29 cellular contexts compared by ENCODE assay signal in the genomic region with DNA sequence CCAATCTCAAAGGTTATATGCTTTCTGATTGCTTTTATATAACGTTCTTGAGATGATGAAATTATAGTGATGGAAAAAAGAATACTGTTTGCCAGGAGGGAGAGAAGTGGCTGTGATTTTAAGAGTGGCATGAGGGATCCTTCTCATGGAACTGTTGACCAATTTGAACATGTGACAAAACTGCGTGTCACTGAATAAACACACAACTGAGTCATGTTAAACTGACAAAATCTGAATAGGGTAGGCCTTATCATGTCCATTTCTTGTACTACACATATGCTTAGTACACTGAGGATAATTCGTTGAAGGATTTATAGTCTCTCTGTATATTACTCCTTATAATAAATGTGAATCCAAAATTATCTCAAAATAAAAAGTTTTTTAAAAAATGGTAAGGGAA. TPM values are rescaled to one million over a fixed set of nuclear protein-coding genes. Genes with fewer than 3 reads are reported as not detected.
DNase-seq lines count a peak whose midpoint lies in the region; ATAC-seq, FAIRE-seq and TF ChIP-seq lines count a peak whose summit lies in the region.
"Had no signal": no experiment of that assay in that cellular context is flagged by ENCODE, and none has a peak within 500 bp of the region (broad histone marks: within the 10 kb centered on the region; RNA-seq: fewer than 3 reads in every experiment).

No MANE protein-coding gene starts in this region.

- DNase-seq in K562 (ENCODE audit: extremely low read depth in 1 of 4, low spot score in 3 of 4) (no peak), testis (no peak), NCI-H1694 (lab: John Stamatoyannopoulos, UW) (no peak), dorsolateral prefrontal cortex (no peak)
- DNase-seq: activated CD4-positive, alpha-beta T cell treated with anti-CD3 and anti-CD28 coated beads, Interleukin-2, amount 50 U/mL, for 48 hours; activated gamma-delta T cell; adrenal gland; CD8-positive, alpha-beta T cell; cortex of kidney; heart right ventricle; left ventricle myocardium inferior; mucosa of descending colon; NCI-H1105; NCI-H2081 treated with DMSO at 0.1 percent for 48 hours; NCI-H510A; NK-92 treated with Interleukin-12 subunit alpha and Interleukin-12 subunit beta, amount 100 ng/mL, for 24 hours; upper lobe of right lung had no signal

- BruUV-seq in K562 (replicated peaks; lab: Mats Ljungman, UMichigan), result no TSS peak

- H3K4me3 ChIP-seq in K562 (no peak overlapping the region), testis (no peak overlapping the region), dorsolateral prefrontal cortex (no peak overlapping the region)
- H3K4me3 ChIP-seq: adrenal gland, heart right ventricle, left ventricle myocardium inferior, mucosa of descending colon, SK-N-MC, upper lobe of right lung had no signal

- peak overlapping the region; percentile 16 to 79 (median 69) for H3K27ac Mint-ChIP-seq in nephron
- no peak overlapping the region for H3K27ac Mint-ChIP-seq in stimulated activated memory B cell treated with anti-CD40 and anti-IgM and Interleukin-4, amounts not matched to agents 10 μg/mL and 1 μg/mL and 100 μg/mL, for 72 hours
- H3K27ac Mint-ChIP-seq: CD8-positive, alpha-beta T cell; T-helper 2 cell treated with Interferon-gamma antibody and Interleukin-4, amounts not matched to agents 5 μg/mL and 100 μg/mL, for 36 hours; WTC11 had no signal

- no peak overlapping the region for H3K9ac ChIP-seq in K562 (ENCODE audit: insufficient read depth in 1 of 2, low read depth in 2 of 2, low read length in 2 of 2)

- H3K27ac ChIP-seq in K562 (ENCODE audit: extremely low read depth, low read depth, low read length) (no peak overlapping the region), testis (no peak overlapping the region), dorsolateral prefrontal cortex (no peak overlapping the region)
- H3K27ac ChIP-seq: adrenal gland, heart right ventricle, left ventricle myocardium inferior, SK-N-MC, upper lobe of right lung had no signal

- no peaks in the 10 kb centered on the region for H3K27me3 Mint-ChIP-seq in nephron (ENCODE audit: low read depth)
- no peaks in the 10 kb centered on the region for H3K27me3 Mint-ChIP-seq in stimulated activated memory B cell treated with anti-CD40 and anti-IgM and Interleukin-4, amounts not matched to agents 10 μg/mL and 1 μg/mL and 100 μg/mL, for 72 hours

- TF ChIP-seq EP300 in K562 (IDR thresholded peaks at IDR 0.05; ENCODE audit: low read length), result no peak

- WGBS in K562 (ENCODE audit: insufficient coverage, low coverage, missing lambda C conversion rate), result 7% methylated on average over 3 of the region's 3 CpGs
- WGBS in testis, 2 donors, result 81 to 92% methylated on average over 3 of the region's 3 CpGs

- no peak overlapping the region for H3K4me2 ChIP-seq in K562 (ENCODE audit: insufficient read depth, low read length)

- H3K9me1 ChIP-seq in K562 (ENCODE audit: control insufficient read depth, insufficient read depth, low read length), result no peaks in the 10 kb centered on the region

- TF ChIP-seq CTCF in K562 (IDR thresholded peaks at IDR 0.05 in 2 of 3, conservative IDR thresholded peaks at IDR 0.05 in 1 of 3; ENCODE audit: insufficient read depth in 2 of 3, low read depth in 1 of 3, low read length in 3 of 3) (no peak), nephron (IDR thresholded peaks at IDR 0.05; ENCODE audit: unreplicated experiment in 3 of 3) (no peak), testis (IDR thresholded peaks at IDR 0.05) (no peak), dorsolateral prefrontal cortex (IDR thresholded peaks at IDR 0.05 in 54 of 56, conservative IDR thresholded peaks at IDR 0.05 in 2 of 56; ENCODE audit: low read depth in 1 of 56, partially characterized antibody in 56 of 56) (no peak)

- no peaks in the 10 kb centered on the region for H3K4me1 Mint-ChIP-seq in nephron
- no peaks in the 10 kb centered on the region for H3K4me1 Mint-ChIP-seq in stimulated activated memory B cell treated with anti-CD40 and anti-IgM and Interleukin-4, amounts not matched to agents 10 μg/mL and 1 μg/mL and 100 μg/mL, for 72 hours
- H3K4me1 Mint-ChIP-seq: WTC11 had no signal

- no peak for TF ChIP-seq RAD21 in K562 (CRISPR knock-in tag; conservative IDR thresholded peaks at IDR 0.05 in 1 of 2, IDR thresholded peaks at IDR 0.05 in 1 of 2)

- ATAC-seq in GM18907 (IDR thresholded peaks at IDR 0.05; ENCODE audit: unreplicated experiment), result peak; percentile 5
- peak; percentile 21 for ATAC-seq in HG03097 (IDR thresholded peaks at IDR 0.05; ENCODE audit: low FRiP score, unreplicated experiment)
- ATAC-seq in K562, result no peak
- no peak for ATAC-seq in stimulated activated memory B cell treated with anti-CD40 and anti-IgM and Interleukin-4, amounts not matched to agents 10 μg/mL and 1 μg/mL and 100 μg/mL, for 72 hours
- ATAC-seq: CD8-positive, alpha-beta T cell; heart right ventricle; mucosa of descending colon; upper lobe of right lung; WTC11 had no signal

- no peak for TF ChIP-seq POLR2A in K562 (conservative IDR thresholded peaks at IDR 0.05)
- no peak for TF ChIP-seq POLR2A in testis (IDR thresholded peaks at IDR 0.05)

- no peaks in the 10 kb centered on the region; a peak in 1 of 5 replicates for H3K27me3 ChIP-seq in K562 (ENCODE audit: control insufficient read depth in 2 of 2, insufficient read depth in 2 of 2, low read length in 2 of 2)
- no peaks in the 10 kb centered on the region for H3K27me3 ChIP-seq in testis
- H3K27me3 ChIP-seq in dorsolateral prefrontal cortex, result no peaks in the 10 kb centered on the region
- H3K27me3 ChIP-seq: adrenal gland, heart right ventricle, upper lobe of right lung had no signal

- intact Hi-C loops in K562 (cut with micrococcal nuclease), result no loop called here
- intact Hi-C loops in testis (cut with DNase I; ENCODE audit: low total_unique reads), result no loop called here
- intact Hi-C loops in dorsolateral prefrontal cortex (cut with DNase I), result no loop called here

- CTCF ChIA-PET in K562 (lab: Yijun Ruan, JAX; ENCODE audit: low intra/inter-chr PET ratio), result no interaction called here

- H3K4me1 ChIP-seq in K562 (replicated peaks in 1 of 2; ENCODE audit: control insufficient read depth in 2 of 2, insufficient read depth in 2 of 2, low read length in 2 of 2) (no peaks in the 10 kb centered on the region), testis (no peaks in the 10 kb centered on the region)
- H3K4me1 ChIP-seq: adrenal gland, heart right ventricle, left ventricle myocardium inferior, upper lobe of right lung had no signal

- H2AFZ ChIP-seq in K562 (ENCODE audit: low read depth, low read length), result no peak overlapping the region

- H3K79me2 ChIP-seq in K562 (ENCODE audit: control insufficient read depth, insufficient read depth, low read length), result no peaks in the 10 kb centered on the region

- in situ Hi-C loops in K562 (cut with MboI), result no loop called here

- H3K9me3 ChIP-seq in K562 (replicated peaks; ENCODE audit: control insufficient read depth, insufficient read depth, low read depth, low read length) (no peaks in the 10 kb centered on the region), testis (no peaks in the 10 kb centered on the region)
- H3K9me3 ChIP-seq: adrenal gland, mucosa of descending colon, upper lobe of right lung had no signal

- no peaks in the 10 kb centered on the region for H4K20me1 ChIP-seq in K562 (replicated peaks; ENCODE audit: control insufficient read depth, insufficient read depth, low read length)

- H3K36me3 Mint-ChIP-seq in nephron (ENCODE audit: low read depth), result peaks cover 4% of the 10 kb centered on the region
- H3K36me3 Mint-ChIP-seq in stimulated activated memory B cell treated with anti-CD40 and anti-IgM and Interleukin-4, amounts not matched to agents 10 μg/mL and 1 μg/mL and 100 μg/mL, for 72 hours, result no peaks in the 10 kb centered on the region
- H3K36me3 Mint-ChIP-seq: CD8-positive, alpha-beta T cell; WTC11 had no signal

- H3K9me3 Mint-ChIP-seq in nephron, result peaks cover 16% of the 10 kb centered on the region
- peaks cover 5% of the 10 kb centered on the region for H3K9me3 Mint-ChIP-seq in stimulated activated memory B cell treated with anti-CD40 and anti-IgM and Interleukin-4, amounts not matched to agents 10 μg/mL and 1 μg/mL and 100 μg/mL, for 72 hours
- H3K9me3 Mint-ChIP-seq: T-helper 2 cell treated with Interferon-gamma antibody and Interleukin-4, amounts not matched to agents 5 μg/mL and 100 μg/mL, for 36 hours had no signal

- H3K4me3 Mint-ChIP-seq in nephron, result no peak overlapping the region
- H3K4me3 Mint-ChIP-seq in stimulated activated memory B cell treated with anti-CD40 and anti-IgM and Interleukin-4, amounts not matched to agents 10 μg/mL and 1 μg/mL and 100 μg/mL, for 72 hours, result no peak overlapping the region
- H3K4me3 Mint-ChIP-seq: CD8-positive, alpha-beta T cell; T-helper 2 cell treated with Interferon-gamma antibody and Interleukin-4, amounts not matched to agents 5 μg/mL and 100 μg/mL, for 36 hours; WTC11 had no signal

- FAIRE-seq in K562 (lab: Jason Lieb, UNC), result no peak
- FAIRE-seq: endometrium, H54 had no signal

- H3K36me3 ChIP-seq in K562 (ENCODE audit: control insufficient read depth, insufficient read depth, low read length) (no peaks in the 10 kb centered on the region), testis (ENCODE audit: low read depth, missing control alignments) (no peaks in the 10 kb centered on the region)
- H3K36me3 ChIP-seq: adrenal gland, heart right ventricle, left ventricle myocardium inferior, upper lobe of right lung had no signal

- POLR2A ChIA-PET in K562 (lab: Yijun Ruan, JAX), result no interaction called here

RNA-seq across cellular contexts. Expression of gene HSPA4L, which starts 22.2 kb away (rescaled TPM):
- 11.5 and 22.5 TPM in 2 replicates for total RNA-seq in K562 (2011; cell fraction: chromatin; rRNA removed; ENCODE audit: low replicate concordance)
- 7.8 and 8.2 TPM in 2 replicates for total RNA-seq in K562 (2011; cell fraction: nucleolus; rRNA removed)
- 9.5 and 13.7 TPM in 2 replicates for total RNA-seq in K562 (2011; cell fraction: nucleoplasm; rRNA removed)
- total RNA-seq in K562 (2014; rRNA removed) (13.0 and 14.3 TPM in 2 replicates), K562 (2014; rRNA removed; fragmentation: Illumina TruSeq; extraction: Trizol) (35.8 and 37.0 TPM in 2 replicates), K562 (2015; rRNA removed; fragmentation: Illumina TruSeq; extraction: Trizol) (26.8 and 28.6 TPM in 2 replicates), K562 (2021) (28.9 and 33.9 TPM in 2 replicates), testis (100 to 1,000 TPM in 1 of 2 donors, 10 to 100 TPM in 1; 53.1 to 132 TPM), dorsolateral prefrontal cortex (100 to 1,000 TPM in 7 of 120 experiments, 10 to 100 TPM in 113; 22.6 to 133 (median 58.3) TPM)
- polyA plus RNA-seq in K562 (2011; rRNA removed) (10.9 and 15.4 TPM in 2 replicates), K562 (2014; fragmentation: Illumina TruSeq; extraction: Trizol) (23.4 and 31.8 TPM in 2 replicates), K562 (2014; fragmentation: Nextera tagmentation; extraction: Ambion mirVana) (10 to 100 TPM; 15.6 to 21.7 TPM), K562 (2014; rRNA removed) (12.3 and 14.6 TPM in 2 replicates), testis (ENCODE audit: insufficient read depth, low read depth, low replicate concordance) (151 TPM)
- polyA plus RNA-seq in K562 (2011; cell fraction: cytosol; rRNA removed), result 4.6 and 5.5 TPM in 2 replicates
- polyA plus RNA-seq in K562 (2011; cell fraction: nucleus; rRNA removed), result 3.5 and 3.6 TPM in 2 replicates
- polyA plus RNA-seq in K562 (2012), result 9.6 and 18.6 TPM in 2 replicates
- 32.8 and 34.1 TPM in 2 replicates for polyA minus RNA-seq in K562 (2011; rRNA and poly(A)+ RNA removed)
- 8.8 and 16.9 TPM in 2 replicates for polyA minus RNA-seq in K562 (2011; cell fraction: cytosol; rRNA and poly(A)+ RNA removed)
- polyA minus RNA-seq in K562 (2011; cell fraction: nucleus; rRNA and poly(A)+ RNA removed), result 9.8 and 15.9 TPM in 2 replicates
- total RNA-seq: CD8-positive, alpha-beta T cell had no signal

RNA-seq across cellular contexts. Expression of gene SLC25A31, which starts 29.7 kb away (rescaled TPM):
- not detected in 2 replicates for total RNA-seq in K562 (2011; cell fraction: chromatin; rRNA removed; ENCODE audit: low replicate concordance)
- not detected in 2 replicates for total RNA-seq in K562 (2011; cell fraction: nucleolus; rRNA removed)
- total RNA-seq in K562 (2011; cell fraction: nucleoplasm; rRNA removed), result not detected in 2 replicates
- total RNA-seq in K562 (2014; rRNA removed) (not detected in 2 replicates), K562 (2014; rRNA removed; fragmentation: Illumina TruSeq; extraction: Trizol) (not detected in 2 replicates), K562 (2015; rRNA removed; fragmentation: Illumina TruSeq; extraction: Trizol) (not detected in 2 replicates), K562 (2021) (not detected in 2 replicates), testis (10 to 100 TPM; 23.4 to 28.1 TPM), dorsolateral prefrontal cortex (under 1 TPM in 17 of 120 experiments, not detected in 103; 0.25 to 0.55 (median 0.37) TPM)
- polyA plus RNA-seq in K562 (2011; rRNA removed) (not detected in 2 replicates), K562 (2014; fragmentation: Illumina TruSeq; extraction: Trizol) (not detected in 2 replicates), K562 (2014; fragmentation: Nextera tagmentation; extraction: Ambion mirVana) (not detected), K562 (2014; rRNA removed) (0.07 TPM in 1 of 2 replicates, not detected in the other), testis (ENCODE audit: insufficient read depth, low read depth, low replicate concordance) (92.2 TPM)
- not detected in 2 replicates for polyA plus RNA-seq in K562 (2011; cell fraction: cytosol; rRNA removed)
- not detected in 2 replicates for polyA plus RNA-seq in K562 (2011; cell fraction: nucleus; rRNA removed)
- not detected in 2 replicates for polyA plus RNA-seq in K562 (2012)
- not detected in 2 replicates for polyA minus RNA-seq in K562 (2011; rRNA and poly(A)+ RNA removed)
- not detected in 2 replicates for polyA minus RNA-seq in K562 (2011; cell fraction: cytosol; rRNA and poly(A)+ RNA removed)
- polyA minus RNA-seq in K562 (2011; cell fraction: nucleus; rRNA and poly(A)+ RNA removed), result not detected in 2 replicates
- total RNA-seq: adrenal gland; CD8-positive, alpha-beta T cell; Daoy; heart right ventricle; left ventricle myocardium inferior; mucosa of descending colon; pulmonary artery endothelial cell; RPMI7951; upper lobe of right lung; WTC11 had no signal
- polyA plus RNA-seq: adrenal gland, heart right ventricle had no signal

Comparison
In these comparisons a context has a peak if more than half of its experiments do, and no peak if none do; other contexts are left out.
1. ATAC-seq: peak in GM18907 (single experiment) and HG03097 (single experiment); none in K562 (single experiment) and stimulated activated memory B cell treated with anti-CD40 and anti-IgM and Interleukin-4, amounts not matched to agents 10 μg/mL and 1 μg/mL and 100 μg/mL, for 72 hours (single experiment).
2. RNA of gene SLC25A31, which starts 29.7 kb away (total RNA-seq): 23.4 to 28.1 TPM in testis; 0.25 to 0.55 TPM in dorsolateral prefrontal cortex and not detected in K562; every median in the first group is over 10 times any median in the second.